Comparison of ENCODE assay signal across 1 cellular context in genomic region chr18:46113751-46114150, GRCh38.
TF ChIP-seq lines count a peak whose summit lies in the region.

No MANE protein-coding gene starts in this region.

TF ChIP-seq in GM23338, 12 proteins besides CTCF, POLR2A, EP300 and RAD21 (continued from another document):
- TF ChIP-seq ZNF462 (CRISPR knock-in tag; IDR thresholded peaks at IDR 0.05) (no peak), NANOG (IDR thresholded peaks at IDR 0.05; ENCODE audit: borderline replicate concordance) (no peak), CREB1 (CRISPR knock-in tag; IDR thresholded peaks at IDR 0.05; ENCODE audit: low read depth) (no peak), ETS1 (IDR thresholded peaks at IDR 0.05) (no peak), STAT1 (IDR thresholded peaks at IDR 0.05; ENCODE audit: unreplicated experiment) (no peak), JUNB (IDR thresholded peaks at IDR 0.05; ENCODE audit: unreplicated experiment) (no peak)
